In the genomic region with DNA sequence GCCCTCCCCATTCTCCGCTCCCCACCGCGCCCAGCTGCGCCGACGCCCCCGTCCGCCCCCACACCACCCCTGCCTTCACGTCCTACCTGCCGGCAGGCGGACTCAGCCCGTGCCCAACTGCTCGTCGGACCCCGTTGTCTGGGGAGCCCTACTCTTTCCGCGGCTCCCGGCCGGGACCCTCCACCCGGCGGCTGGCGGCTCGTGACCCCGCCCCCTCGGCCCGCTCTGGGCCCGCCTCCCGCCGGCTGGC, we compare ENCODE assay signal across 8 cellular contexts. TPM values are rescaled to one million over a fixed set of nuclear protein-coding genes. Genes with fewer than 3 reads are reported as not detected.
DNase-seq lines count a peak whose midpoint lies in the region; ATAC-seq and TF ChIP-seq lines count a peak whose summit lies in the region.

A gene (minus strand): TSS at position 209 of the 250 bp plus-strand sequence. CDS start 9,899 bp downstream, outside the sequence.

- H2AFZ ChIP-seq in fibroblast of lung (ENCODE audit: low read length), result peak within 1 kb of the TSS; percentile 78

- peaks cover 9% of the 10 kb centered on the region for H3K79me2 ChIP-seq in fibroblast of lung (ENCODE audit: control insufficient read depth, insufficient read depth, low read length)

- H3K4me3 ChIP-seq in GM12875 (ENCODE audit: low read depth, low read length) (peak within 1 kb of the TSS; percentile 72), SJCRH30 (peak within 1 kb of the TSS; percentile 84), fibroblast of lung (replicated peaks in 1 of 4; ENCODE audit: control extremely low read depth in 1 of 4, insufficient read depth in 1 of 4, low read depth in 3 of 4, low read length in 4 of 4) (peak within 1 kb of the TSS; percentile 66 to 96 (median 74)), psoas muscle (peak within 1 kb of the TSS; percentile 89)

- H3K27ac ChIP-seq in SJCRH30, result peak within 1 kb of the TSS; percentile 82
- peak within 1 kb of the TSS; percentile 93 for H3K27ac ChIP-seq in fibroblast of lung (ENCODE audit: insufficient read depth, low read length)
- peak within 1 kb of the TSS; percentile 94 for H3K27ac ChIP-seq in psoas muscle

- H3K36me3 ChIP-seq in SJCRH30, result no peaks in the 10 kb centered on the region; the same call in 1 of the 2 replicates
- H3K36me3 ChIP-seq in fibroblast of lung (ENCODE audit: control insufficient read depth, insufficient read depth, low read length), result no peaks in the 10 kb centered on the region
- H3K36me3 ChIP-seq in psoas muscle (ENCODE audit: insufficient read depth in 1 of 2, low read depth in 1 of 2), result no peaks in the 10 kb centered on the region

- TF ChIP-seq CTCF in GM12875 (IDR thresholded peaks at IDR 0.05; ENCODE audit: borderline replicate concordance, insufficient read depth, low read depth, low read length) (no peak), fibroblast of lung (conservative IDR thresholded peaks at IDR 0.05 in 1 of 2, IDR thresholded peaks at IDR 0.05 in 1 of 2; ENCODE audit: low read depth in 1 of 2, low read length in 2 of 2) (no peak), psoas muscle (IDR thresholded peaks at IDR 0.05) (no peak)

- H3K27me3 ChIP-seq in SJCRH30 (no peaks in the 10 kb centered on the region), fibroblast of lung (ENCODE audit: control insufficient read depth, insufficient read depth, low read length) (no peaks in the 10 kb centered on the region), psoas muscle (ENCODE audit: insufficient read depth in 3 of 3, low read length in 2 of 3) (no peaks in the 10 kb centered on the region)

- no peaks in the 10 kb centered on the region for H4K20me1 ChIP-seq in fibroblast of lung (ENCODE audit: control insufficient read depth, extremely low read depth, insufficient read depth, low read length)

- WGBS in psoas muscle, 3 donors, result 0% methylated on average over 12 to 29 of the region's 29 CpGs

- intact Hi-C loops in psoas muscle (cut with DNase I), result no loop called here

- H3K9ac ChIP-seq in fibroblast of lung (ENCODE audit: insufficient read depth, low read length), result peak within 1 kb of the TSS; percentile 86

- DNase-seq in SJCRH30 (no peak), fibroblast of lung (ENCODE audit: low read depth in 2 of 2) (no peak), psoas muscle (no peak)
- DNase-seq in stimulated activated CD4-positive, alpha-beta T cell treated with anti-CD3 and anti-CD28 coated beads, Interleukin-1b, Interleukin-23, amount 100 ng/mL, for 48 hours, result no peak

- H3K4me1 ChIP-seq in SJCRH30 (peaks cover 8% of the 10 kb centered on the region), fibroblast of lung (ENCODE audit: control insufficient read depth, extremely low read depth, insufficient read depth, low read length) (peaks cover 9% of the 10 kb centered on the region), psoas muscle (peaks cover 19% of the 10 kb centered on the region)

- H3K4me2 ChIP-seq in fibroblast of lung (ENCODE audit: extremely low read depth, insufficient read depth, low read length), result peak within 1 kb of the TSS; percentile 77

- no peaks in the 10 kb centered on the region for H3K9me3 ChIP-seq in SJCRH30 (replicated peaks)
- H3K9me3 ChIP-seq in fibroblast of lung (ENCODE audit: control insufficient read depth, insufficient read depth, low read depth, low read length), result no peaks in the 10 kb centered on the region
- no peaks in the 10 kb centered on the region for H3K9me3 ChIP-seq in psoas muscle

- ATAC-seq in psoas muscle, result peak in 1 of 4 donors; percentile 78
- no peak for ATAC-seq in GM19035 (IDR thresholded peaks at IDR 0.05; ENCODE audit: unreplicated experiment)
- no peak for ATAC-seq in GM21390 (IDR thresholded peaks at IDR 0.05; ENCODE audit: unreplicated experiment)
- no peak for ATAC-seq in GM21576 (IDR thresholded peaks at IDR 0.05; ENCODE audit: unreplicated experiment)

RNA-seq across cellular contexts. Expression of the gene that starts here (rescaled TPM):
- 11.2 and 12.3 TPM in 2 replicates for total RNA-seq in SJCRH30 (2014; rRNA removed; shearing (Covaris generic))
- total RNA-seq in fibroblast of lung, result 33.6 and 37.7 TPM in 2 replicates
- 16.0 and 21.3 TPM in 2 replicates for polyA plus RNA-seq in fibroblast of lung
- polyA plus RNA-seq in fibroblast of lung (2012), result 10.8 and 12.7 TPM in 2 replicates
- polyA minus RNA-seq in fibroblast of lung (ENCODE audit: low replicate concordance), result 3.3 and 5.9 TPM in 2 replicates
- 10 to 100 TPM in 1 of 4 donors, 1 to 10 TPM in 3; 6.4 to 11.0 (median 8.1) TPM for total RNA-seq in psoas muscle
- polyA plus RNA-seq in psoas muscle, result 1 to 10 TPM; 3.9 to 6.5 (median 5.3) TPM
